Comparison of ENCODE assay signal across 24 cellular contexts in the genomic region with DNA sequence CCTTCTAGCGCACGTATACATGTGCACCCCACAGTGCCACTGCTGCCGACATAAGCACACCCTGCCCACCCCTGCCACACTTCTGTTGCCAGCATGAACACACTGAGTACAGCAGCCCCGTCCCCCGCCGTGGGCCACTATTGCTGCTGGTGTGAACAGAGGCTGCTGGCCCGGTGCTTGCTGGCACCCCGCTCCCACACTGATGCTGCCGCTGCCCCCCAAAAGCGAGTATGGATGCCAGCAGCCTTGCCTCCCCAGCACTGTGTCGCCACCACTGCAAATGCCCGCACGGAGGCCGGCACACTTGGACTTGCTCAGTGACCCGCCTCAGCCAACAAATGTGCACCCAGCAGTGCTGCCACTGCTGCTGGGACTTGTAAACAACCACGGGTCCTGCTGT.
"Had no signal": no experiment of that assay in that cellular context is flagged by ENCODE, and none has a peak within 500 bp of the region (broad histone marks: within the 10 kb centered on the region; RNA-seq: fewer than 3 reads in every experiment).

No MANE protein-coding gene starts in this region.

- H3K9ac ChIP-seq: SK-N-SH had no signal

- H3K27ac ChIP-seq: adrenal gland, SJSA1 had no signal

- H3K27me3 ChIP-seq: adrenal gland, SJSA1 had no signal

- ATAC-seq: activated naive CD4-positive, alpha-beta T cell treated with anti-CD3 and anti-CD28 coated beads, Interleukin-2, amount 50 U/mL, for 72 hours; activated T-cell treated with anti-CD3 and anti-CD28 coated beads, Interleukin-2, amount 50 U/mL, for 4 hours; Panc1 had no signal

- H3K4me3 ChIP-seq: adrenal gland, SJSA1 had no signal

- H3K36me3 ChIP-seq: adrenal gland, SJSA1 had no signal

- H3K4me1 ChIP-seq: adrenal gland, SJSA1 had no signal

- DNase-seq: activated B cell treated with CpG ODN at 0.5 μM for 24 hours; activated CD4-positive, alpha-beta memory T cell treated with anti-CD3 and anti-CD28 coated beads for 36 hours; activated CD4-positive, alpha-beta T cell treated with anti-CD3 and anti-CD28 coated beads for 4 hours; activated CD4-positive, alpha-beta T cell treated with anti-CD3 and anti-CD28 coated beads, Interleukin-2, amount 50 U/mL, for 1 hour; activated CD4-positive, CD25-positive, alpha-beta regulatory T cell treated with anti-CD3 and anti-CD28 coated beads, Interleukin-2, amount 50 U/mL, for 72 hours; activated CD8-positive, alpha-beta memory T cell treated with anti-CD3 and anti-CD28 coated beads, Interleukin-2, amount 50 U/mL, for 4 hours; activated gamma-delta T cell treated with Interleukin-2 at 50 U/mL for 16 hours; activated naive CD4-positive, alpha-beta T cell treated with anti-CD3 and anti-CD28 coated beads for 36 hours; activated T-cell treated with anti-CD3 and anti-CD28 coated beads for 4 hours; activated T-cell treated with anti-CD3 and anti-CD28 coated beads, Interleukin-2, amount 50 U/mL, for 4 hours; adrenal gland; Karpas-422; KBM-7; NCI-H1436 treated with DMSO at 0.1 percent for 48 hours; NCI-H1694 treated with DMSO at 0.1 percent for 48 hours; NCI-H2029; NCI-H345; NCI-H524 treated with DMSO at 0.1 percent for 48 hours; SHP77 treated with DMSO at 0.1 percent for 48 hours; SK-N-SH had no signal

- H3K9me3 ChIP-seq: adrenal gland, SJSA1, SK-N-SH had no signal

- FAIRE-seq: bronchial epithelial cell had no signal

- H3K4me2 ChIP-seq: SK-N-SH had no signal
